Comparison of ENCODE assay signal across 12 cellular contexts in genomic region chr12:51773145-51773869, GRCh38.
A peak's percentile ranks its signal among the peaks of the same experiment; 100 is the strongest.
DNase-seq lines count a peak whose midpoint lies in the region; ATAC-seq and TF ChIP-seq lines count a peak whose summit lies in the region.
"Had no signal": no experiment of that assay in that cellular context is flagged by ENCODE, and none has a peak within 500 bp of the region (broad histone marks: within the 10 kb centered on the region; RNA-seq: fewer than 3 reads in every experiment).

No MANE protein-coding gene starts in this region.

- TF ChIP-seq CTCF in H9 (conservative IDR thresholded peaks at IDR 0.05): no peak

- no peak overlapping the region for H3K14ac ChIP-seq in H9 (ENCODE audit: insufficient read depth, low read length)

- WGBS in H9 (ENCODE audit: extremely low coverage, insufficient read length, low lambda C conversion rate): no CpG with 5 or more reads among the region's 2 CpGs

- H3K36me3 Mint-ChIP-seq in H9 (ENCODE audit: insufficient read depth in 1 of 3, low read depth in 3 of 3): peaks cover 38 to 57% (median 57%) of the 10 kb centered on the region in 3 experiments
- H3K36me3 Mint-ChIP-seq: activated naive CD4-positive, alpha-beta T cell treated with anti-CD3 and anti-CD28 coated beads, Interleukin-2, amount 10 ng/mL, durations not matched to agents 7 days and 5 days had no signal

- no peak overlapping the region for H3K18ac ChIP-seq in H9 (ENCODE audit: insufficient read length, low read depth, low read length)

- H3K4me1 ChIP-seq in H9 (ENCODE audit: insufficient read depth, low read length): no peaks in the 10 kb centered on the region

- H2BK120ac ChIP-seq in H9 (ENCODE audit: low read depth, low read length, poor library complexity, severe bottlenecking): no peak overlapping the region

- no peak overlapping the region for H3T11ph ChIP-seq in H9 (ENCODE audit: low read length)

- H3K23ac ChIP-seq in H9 (ENCODE audit: insufficient read length, low read depth, low read length): no peak overlapping the region

- H3K27ac Mint-ChIP-seq in H9: no peak overlapping the region
- H3K27ac Mint-ChIP-seq: activated naive CD4-positive, alpha-beta T cell treated with anti-CD3 and anti-CD28 coated beads, Interleukin-2, amount 10 ng/mL, durations not matched to agents 7 days and 5 days had no signal

- no peak overlapping the region for H4K5ac ChIP-seq in H9 (ENCODE audit: insufficient read length, low read depth, low read length)

- H3K4me1 Mint-ChIP-seq in H9: no peaks in the 10 kb centered on the region
- H3K4me1 Mint-ChIP-seq: activated naive CD4-positive, alpha-beta T cell treated with anti-CD3 and anti-CD28 coated beads, Interleukin-2, amount 10 ng/mL, durations not matched to agents 7 days and 5 days had no signal

- no peaks in the 10 kb centered on the region for H3K23me2 ChIP-seq in H9 (ENCODE audit: insufficient read length, low read depth, low read length, poor library complexity, severe bottlenecking)

- no peaks in the 10 kb centered on the region for H3K79me2 ChIP-seq in H9 (ENCODE audit: insufficient read depth, low read length)

- no peak overlapping the region for H2BK12ac ChIP-seq in H9 (ENCODE audit: insufficient read length, low read depth, low read length)

- ATAC-seq in HG03342 (IDR thresholded peaks at IDR 0.05; ENCODE audit: unreplicated experiment) (no peak), HG03095 (IDR thresholded peaks at IDR 0.05; ENCODE audit: unreplicated experiment) (no peak)
- ATAC-seq: right cardiac atrium had no signal

- no peak overlapping the region for H2BK20ac ChIP-seq in H9 (ENCODE audit: low read depth, low read length, poor library complexity, severe bottlenecking)

- no peaks in the 10 kb centered on the region for H3K9me3 Mint-ChIP-seq in H9
- H3K9me3 Mint-ChIP-seq: activated naive CD4-positive, alpha-beta T cell treated with anti-CD3 and anti-CD28 coated beads, Interleukin-2, amount 10 ng/mL, durations not matched to agents 7 days and 5 days had no signal

- no peak overlapping the region for H3K27ac ChIP-seq in H9 (ENCODE audit: insufficient read length, low read depth, low read length)

- no peak overlapping the region for H3K4ac ChIP-seq in H9 (ENCODE audit: low read depth, low read length)

- H3K4me2 ChIP-seq in H9 (ENCODE audit: insufficient read depth, insufficient read length, low read length): no peak overlapping the region

- no peaks in the 10 kb centered on the region for H3K27me3 Mint-ChIP-seq in H9 (ENCODE audit: low read depth)

- no peaks in the 10 kb centered on the region for H3K9me3 ChIP-seq in H9 (ENCODE audit: control insufficient read depth, low read depth, low read length)

- no peak overlapping the region for H3K4me3 Mint-ChIP-seq in H9
- H3K4me3 Mint-ChIP-seq: activated naive CD4-positive, alpha-beta T cell treated with anti-CD3 and anti-CD28 coated beads, Interleukin-2, amount 10 ng/mL, durations not matched to agents 7 days and 5 days had no signal

- no peak overlapping the region for H4K8ac ChIP-seq in H9 (replicated peaks; ENCODE audit: insufficient read length, low read depth, low read length)

- DNase-seq in AG08396 (ENCODE audit: low spot score) (peak; percentile 35), HS-27A (ENCODE audit: low read depth) (peak; percentile 63), amniotic stem cell (lab: John Stamatoyannopoulos, UW) (peak; percentile 41), kidney glomerular epithelial cell (lab: John Stamatoyannopoulos, UW) (peak; percentile 29), HPDE6-E6E7 (ENCODE audit: extremely low spot score) (no peak), H9 (no peak)
- DNase-seq: activated naive CD4-positive, alpha-beta T cell treated with anti-CD3 and anti-CD28 coated beads, Interleukin-2, amount 10 ng/mL, durations not matched to agents 7 days and 5 days; mesendoderm; NCI-H1436; right cardiac atrium had no signal

- no peak overlapping the region for H2AK5ac ChIP-seq in H9 (ENCODE audit: insufficient read length, low read length)

- H3K27me3 ChIP-seq in H9 (ENCODE audit: insufficient read depth, low read length): no peaks in the 10 kb centered on the region

- no peaks in the 10 kb centered on the region for H4K20me1 ChIP-seq in H9 (ENCODE audit: control insufficient read depth, insufficient read depth, insufficient read length)

- no peak overlapping the region for H2BK15ac ChIP-seq in H9 (ENCODE audit: low read depth, low read length)

- H2AFZ ChIP-seq in H9 (ENCODE audit: low read length): no peak overlapping the region

- no peak overlapping the region for H3K9ac ChIP-seq in H9 (ENCODE audit: extremely low read depth, insufficient read length, low read length)

- H2BK5ac ChIP-seq in H9 (ENCODE audit: insufficient read length, low read length): no peak overlapping the region

- no peaks in the 10 kb centered on the region for H3K79me1 ChIP-seq in H9 (ENCODE audit: insufficient read depth, low read depth, low read length, poor library complexity, severe bottlenecking)

- H4K91ac ChIP-seq in H9 (ENCODE audit: insufficient read length, low read depth, low read length): no peak overlapping the region

- H3K56ac ChIP-seq in H9 (ENCODE audit: insufficient read length, low read depth, low read length): no peak overlapping the region

Comparison
In these comparisons a context has a peak if more than half of its experiments do, and no peak if none do; other contexts are left out.
1. DNase-seq: peak in AG08396 (single experiment), HS-27A (single experiment), amniotic stem cell (single experiment) and kidney glomerular epithelial cell (single experiment); none in HPDE6-E6E7 (single experiment) and H9 (single experiment).